8 cellular contexts compared by ENCODE assay signal in the genomic region with DNA sequence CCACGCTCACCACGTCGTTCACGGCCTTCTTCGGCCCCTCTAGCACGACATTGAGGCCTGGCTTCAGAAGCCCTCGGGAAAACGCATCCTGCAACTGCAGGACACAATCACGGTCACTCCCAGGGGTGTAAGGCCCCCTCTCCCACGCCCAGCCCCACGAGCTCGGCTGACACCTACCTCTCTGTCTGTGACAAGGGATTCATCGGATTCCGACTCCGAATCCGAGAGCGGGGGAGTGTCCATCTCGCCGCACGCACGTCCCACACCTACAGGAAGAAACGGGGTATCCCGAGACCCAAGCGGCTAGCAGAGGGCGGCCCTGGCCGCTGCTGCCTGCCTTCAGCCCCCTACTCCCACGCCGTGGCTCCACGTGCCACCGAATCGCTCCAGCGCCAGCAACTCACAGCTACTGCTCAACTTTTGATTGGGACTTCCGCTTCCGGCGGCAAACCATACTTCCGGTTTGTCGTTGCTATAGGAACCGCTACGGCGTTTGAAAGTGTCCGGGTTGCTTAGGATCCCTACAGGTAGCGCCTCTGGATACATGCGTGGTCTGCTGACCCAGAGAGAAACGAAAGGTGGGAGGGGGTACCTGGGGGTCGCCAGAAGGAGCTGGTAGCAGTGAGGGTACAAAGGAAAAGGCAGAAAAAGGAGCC. TPM values are rescaled to one million over a fixed set of nuclear protein-coding genes. Genes with fewer than 3 reads are reported as not detected.
DNase-seq lines count a peak whose midpoint lies in the region; ATAC-seq and TF ChIP-seq lines count a peak whose summit lies in the region.

A gene (plus strand): TSS at position 455 of the 656 bp plus-strand sequence. CDS start 424 bp downstream, outside the sequence.
A gene with protein sequence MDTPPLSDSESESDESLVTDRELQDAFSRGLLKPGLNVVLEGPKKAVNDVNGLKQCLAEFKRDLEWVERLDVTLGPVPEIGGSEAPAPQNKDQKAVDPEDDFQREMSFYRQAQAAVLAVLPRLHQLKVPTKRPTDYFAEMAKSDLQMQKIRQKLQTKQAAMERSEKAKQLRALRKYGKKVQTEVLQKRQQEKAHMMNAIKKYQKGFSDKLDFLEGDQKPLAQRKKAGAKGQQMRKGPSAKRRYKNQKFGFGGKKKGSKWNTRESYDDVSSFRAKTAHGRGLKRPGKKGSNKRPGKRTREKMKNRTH (minus strand): TSS at position 415 of the 656 bp plus-strand sequence. CDS start 172 bp downstream, at position 243.

- peaks cover 12% of the 10 kb centered on the region for H3K4me1 Mint-ChIP-seq in GM23338
- H3K4me1 Mint-ChIP-seq in naive thymus-derived CD8-positive, alpha-beta T cell, result peaks cover 11 to 40% (median 35%) of the 10 kb centered on the region in 4 donors
- H3K4me1 Mint-ChIP-seq in stimulated activated memory B cell treated with anti-CD40 and anti-IgM and Interleukin-4, amounts not matched to agents 10 μg/mL and 1 μg/mL and 100 μg/mL, for 72 hours, result peaks cover 22% of the 10 kb centered on the region

- H3K9me3 Mint-ChIP-seq in GM23338, result no peaks in the 10 kb centered on the region; the same call in 1 of the 3 replicates
- no peaks in the 10 kb centered on the region for H3K9me3 Mint-ChIP-seq in naive thymus-derived CD8-positive, alpha-beta T cell
- H3K9me3 Mint-ChIP-seq in stimulated activated memory B cell treated with anti-CD40 and anti-IgM and Interleukin-4, amounts not matched to agents 10 μg/mL and 1 μg/mL and 100 μg/mL, for 72 hours, result no peaks in the 10 kb centered on the region

- H3K36me3 ChIP-seq in GM23338 (ENCODE audit: insufficient read depth) (peaks cover 30% of the 10 kb centered on the region), Karpas-422 (ENCODE audit: insufficient read depth, low read length) (peaks cover 35% of the 10 kb centered on the region; the same call in 1 of the 2 replicates), Peyer's patch (peaks cover 0 to 32% (median 0%) of the 10 kb centered on the region in 3 donors)

- H3K9me3 ChIP-seq in Karpas-422 (ENCODE audit: low read length), result no peaks in the 10 kb centered on the region
- H3K9me3 ChIP-seq in Peyer's patch, result no peaks in the 10 kb centered on the region

- H3K27me3 Mint-ChIP-seq in GM23338 (ENCODE audit: insufficient read depth, low read depth, poor library complexity), result peaks cover 2% of the 10 kb centered on the region
- H3K27me3 Mint-ChIP-seq in naive thymus-derived CD8-positive, alpha-beta T cell, result peaks cover 12 to 23% (median 18%) of the 10 kb centered on the region in 5 donors
- H3K27me3 Mint-ChIP-seq in stimulated activated memory B cell treated with anti-CD40 and anti-IgM and Interleukin-4, amounts not matched to agents 10 μg/mL and 1 μg/mL and 100 μg/mL, for 72 hours, result peaks cover 17% of the 10 kb centered on the region

- peaks cover 12% of the 10 kb centered on the region; the same call in 1 of the 2 replicates for H3K27me3 ChIP-seq in GM23338 (ENCODE audit: insufficient read depth)
- no peaks in the 10 kb centered on the region for H3K27me3 ChIP-seq in Karpas-422 (ENCODE audit: low read length)
- no peaks in the 10 kb centered on the region for H3K27me3 ChIP-seq in Peyer's patch

- H3K27ac Mint-ChIP-seq in GM23338, result peak within 1 kb of the TSS; percentile 49; the same call in 1 of the 2 replicates
- peak within 1 kb of the TSS; percentile 83 to 98 (median 97) for H3K27ac Mint-ChIP-seq in naive thymus-derived CD8-positive, alpha-beta T cell
- H3K27ac Mint-ChIP-seq in stimulated activated memory B cell treated with anti-CD40 and anti-IgM and Interleukin-4, amounts not matched to agents 10 μg/mL and 1 μg/mL and 100 μg/mL, for 72 hours, result peak within 1 kb of the TSS; percentile 93

- TF ChIP-seq CTCF in GM23338 (conservative IDR thresholded peaks at IDR 0.05; ENCODE audit: low read depth in 2 of 2) (no peak), Peyer's patch (IDR thresholded peaks at IDR 0.05) (no peak)

- ATAC-seq in GM23338, result peak; percentile 87
- peak; percentile 87 to 91 for ATAC-seq in naive thymus-derived CD8-positive, alpha-beta T cell
- ATAC-seq in stimulated activated memory B cell treated with anti-CD40 and anti-IgM and Interleukin-4, amounts not matched to agents 10 μg/mL and 1 μg/mL and 100 μg/mL, for 72 hours, result peak; percentile 95

- H3K4me3 ChIP-seq in GM23338, result peak within 1 kb of the TSS; percentile 97
- peak within 1 kb of the TSS; percentile 90 for H3K4me3 ChIP-seq in Karpas-422 (ENCODE audit: low read length)
- H3K4me3 ChIP-seq in Peyer's patch, result peak within 1 kb of the TSS; percentile 64 to 95 (median 78)

- H4K20me1 ChIP-seq in GM23338 (replicated peaks; ENCODE audit: insufficient read depth), result peaks cover 2% of the 10 kb centered on the region; the same call in 1 of the 2 replicates
- H4K20me1 ChIP-seq in Karpas-422 (ENCODE audit: insufficient read depth, low read depth, low read length), result peaks cover 4% of the 10 kb centered on the region; the same call in 1 of the 2 replicates

- peak within 1 kb of the TSS; percentile 96 for H2AFZ ChIP-seq in GM23338
- H2AFZ ChIP-seq in Karpas-422 (ENCODE audit: low read length), result peak within 1 kb of the TSS; percentile 93

- H3K79me2 ChIP-seq in GM23338 (replicated peaks; ENCODE audit: insufficient read depth) (peaks cover 41% of the 10 kb centered on the region), Karpas-422 (ENCODE audit: low read length) (peaks cover 33% of the 10 kb centered on the region)

- H3K9ac ChIP-seq in Karpas-422 (ENCODE audit: low read length), result peak within 1 kb of the TSS; percentile 86

- peaks cover 17% of the 10 kb centered on the region for H3K4me1 ChIP-seq in GM23338 (ENCODE audit: insufficient read depth)
- H3K4me1 ChIP-seq in Karpas-422 (ENCODE audit: low read length), result peaks cover 17% of the 10 kb centered on the region
- H3K4me1 ChIP-seq in Peyer's patch, result peaks cover 0 to 11% (median 5%) of the 10 kb centered on the region in 4 donors

- peaks cover 39% of the 10 kb centered on the region for H3K36me3 Mint-ChIP-seq in GM23338 (ENCODE audit: low read depth)
- peaks cover 2 to 35% (median 3%) of the 10 kb centered on the region in 3 donors for H3K36me3 Mint-ChIP-seq in naive thymus-derived CD8-positive, alpha-beta T cell
- peaks cover 29% of the 10 kb centered on the region for H3K36me3 Mint-ChIP-seq in stimulated activated memory B cell treated with anti-CD40 and anti-IgM and Interleukin-4, amounts not matched to agents 10 μg/mL and 1 μg/mL and 100 μg/mL, for 72 hours

- TF ChIP-seq POLR2A in Peyer's patch (IDR thresholded peaks at IDR 0.05), result peak in 1 of 2 donors; percentile 33

- H3K27ac ChIP-seq in GM23338 (ENCODE audit: low read depth) (no peak within 1 kb of the TSS), Karpas-422 (ENCODE audit: low read length) (no peak within 1 kb of the TSS), Peyer's patch (peak within 1 kb of the TSS in 3 of 4 donors; percentile 7 to 51 (median 50))

- DNase-seq in Daoy (ENCODE audit: low read depth) (peak; percentile 94), GM23338 (ENCODE audit: low spot score) (peak; percentile 95), Karpas-422 (peak; percentile 97), Peyer's patch (peak; percentile 86 to 96 (median 92)), activated T-helper 1 cell treated with Interleukin-2 at 50 U/mL for 16 hours (ENCODE audit: low read depth) (peak; percentile 84), fibroblast of peridontal ligament (ENCODE audit: extremely low read depth) (peak; percentile 92)
- peak; percentile 74 to 98 (median 92) for DNase-seq in naive thymus-derived CD8-positive, alpha-beta T cell

- H3K4me3 Mint-ChIP-seq in GM23338, result peak within 1 kb of the TSS; percentile 96
- H3K4me3 Mint-ChIP-seq in naive thymus-derived CD8-positive, alpha-beta T cell, result peak within 1 kb of the TSS; percentile 96 to 100 (median 98)
- peak within 1 kb of the TSS; percentile 99 for H3K4me3 Mint-ChIP-seq in stimulated activated memory B cell treated with anti-CD40 and anti-IgM and Interleukin-4, amounts not matched to agents 10 μg/mL and 1 μg/mL and 100 μg/mL, for 72 hours

- H3K9me2 ChIP-seq in GM23338 (ENCODE audit: insufficient read depth), result no peaks in the 10 kb centered on the region
- H3K9me2 ChIP-seq in Karpas-422 (replicated peaks; ENCODE audit: insufficient read depth, low read length), result no peaks in the 10 kb centered on the region

- POLR2A ChIA-PET in naive thymus-derived CD8-positive, alpha-beta T cell (lab: Charles Lee), result interaction anchor here (0.7 to 2.2 kb wide), 7 partner anchors 187 to 715 kb away, joined by 3 to 7 read pairs (median 4); a partner anchor contains a TSS

- H3K4me2 ChIP-seq in GM23338, result peak within 1 kb of the TSS; percentile 96
- H3K4me2 ChIP-seq in Karpas-422 (ENCODE audit: low read depth, low read length, poor library complexity, severe bottlenecking), result peak within 1 kb of the TSS; percentile 75

- no peaks in the 10 kb centered on the region; the same call in 1 of the 2 replicates for H3F3A ChIP-seq in GM23338 (replicated peaks; ENCODE audit: low read depth)

TF ChIP-seq in GM23338, 12 proteins besides CTCF, POLR2A, EP300 and RAD21 (continues in another document):
- TF ChIP-seq, protein P1, sequence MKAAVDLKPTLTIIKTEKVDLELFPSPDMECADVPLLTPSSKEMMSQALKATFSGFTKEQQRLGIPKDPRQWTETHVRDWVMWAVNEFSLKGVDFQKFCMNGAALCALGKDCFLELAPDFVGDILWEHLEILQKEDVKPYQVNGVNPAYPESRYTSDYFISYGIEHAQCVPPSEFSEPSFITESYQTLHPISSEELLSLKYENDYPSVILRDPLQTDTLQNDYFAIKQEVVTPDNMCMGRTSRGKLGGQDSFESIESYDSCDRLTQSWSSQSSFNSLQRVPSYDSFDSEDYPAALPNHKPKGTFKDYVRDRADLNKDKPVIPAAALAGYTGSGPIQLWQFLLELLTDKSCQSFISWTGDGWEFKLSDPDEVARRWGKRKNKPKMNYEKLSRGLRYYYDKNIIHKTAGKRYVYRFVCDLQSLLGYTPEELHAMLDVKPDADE (IDR thresholded peaks at IDR 0.05), result 0 out of 2 replicates have a peak, but pooled peaks have one; percentile 55
- TF ChIP-seq POLR2AphosphoS5 (IDR thresholded peaks at IDR 0.05; ENCODE audit: low read depth), result peak; percentile 83

RNA-seq across cellular contexts. Expression of the first gene that starts in this region (rescaled TPM):
- 0.51 TPM in 1 of 2 replicates, not detected in the other for total RNA-seq in Daoy (2014; rRNA removed; shearing (Covaris generic))
- 0.38 and 1.6 TPM in 2 replicates for total RNA-seq in GM23338 (2014; rRNA removed; shearing (Covaris generic))
- polyA plus RNA-seq in GM23338 (2016; fragmentation: Nextera tagmentation; extraction: Ambion mirVana), result 0.37 and 0.45 TPM in 2 replicates
- total RNA-seq in Karpas-422 (2014; rRNA removed; shearing (Covaris generic); ENCODE audit: low replicate concordance), result not detected in 2 replicates
- total RNA-seq in Peyer's patch, result not detected
- total RNA-seq in naive thymus-derived CD8-positive, alpha-beta T cell, result not detected
- under 1 TPM in 1 of 3 donors, not detected in 2; 0.04 TPM for polyA plus RNA-seq in naive thymus-derived CD8-positive, alpha-beta T cell

RNA-seq across cellular contexts. Expression of the second gene that starts in this region (rescaled TPM):
- 464 and 610 TPM in 2 replicates for total RNA-seq in Daoy (2014; rRNA removed; shearing (Covaris generic))
- total RNA-seq in GM23338 (2014; rRNA removed; shearing (Covaris generic)), result 116 and 130 TPM in 2 replicates
- polyA plus RNA-seq in GM23338 (2016; fragmentation: Nextera tagmentation; extraction: Ambion mirVana), result 226 and 249 TPM in 2 replicates
- total RNA-seq in Karpas-422 (2014; rRNA removed; shearing (Covaris generic); ENCODE audit: low replicate concordance), result 59.5 and 87.6 TPM in 2 replicates
- total RNA-seq in Peyer's patch, result 10 to 100 TPM; 12.8 to 62.7 (median 23.3) TPM
- total RNA-seq in naive thymus-derived CD8-positive, alpha-beta T cell, result 10 to 100 TPM; 27.3 to 30.4 TPM
- polyA plus RNA-seq in naive thymus-derived CD8-positive, alpha-beta T cell, result 10 to 100 TPM; 50.9 to 57.4 (median 54.9) TPM

Comparison
In these comparisons a context has a peak if more than half of its experiments do, and no peak if none do; other contexts are left out.
1. H3K27ac ChIP-seq: peak in Peyer's patch (3 of 4); none in GM23338 (single experiment) and Karpas-422 (single experiment).
2. Peak in every context shown above with its lines, with median percentiles within 50 percentile points of each other: DNase-seq, ATAC-seq, H3K4me3 ChIP-seq, H3K27ac Mint-ChIP-seq and H3K4me3 Mint-ChIP-seq.